8 cellular contexts compared by ENCODE assay signal in genomic region chr2:145100301-145100700, GRCh38.
"Had no signal": no experiment of that assay in that cellular context is flagged by ENCODE, and none has a peak within 500 bp of the region (broad histone marks: within the 10 kb centered on the region; RNA-seq: fewer than 3 reads in every experiment).

No MANE protein-coding gene starts in this region.

- H3K4me3 ChIP-seq: GM23248, K562 had no signal

- ATAC-seq: K562 had no signal

- H3K27ac ChIP-seq: GM23248 had no signal

- H3K9ac ChIP-seq: GM23248 had no signal

- H2AFZ ChIP-seq: GM23248 had no signal

- DNase-seq: GM23248, GOT3, H9, HCEC 1CT, IMR-90 had no signal

- FAIRE-seq: H54, HTR-8/SVneo, K562 had no signal
